14 cellular contexts compared by ENCODE assay signal in genomic region chr12:12527820-12528296, GRCh38. TPM values are rescaled to one million over a fixed set of nuclear protein-coding genes. Genes with fewer than 3 reads are reported as not detected.
DNase-seq lines count a peak whose midpoint lies in the region; ATAC-seq and TF ChIP-seq lines count a peak whose summit lies in the region.
"Had no signal": no experiment of that assay in that cellular context is flagged by ENCODE, and none has a peak within 500 bp of the region (broad histone marks: within the 10 kb centered on the region; RNA-seq: fewer than 3 reads in every experiment).

No MANE protein-coding gene starts in this region.

- H3K36me3 ChIP-seq in CD4-positive, CD25-positive, alpha-beta regulatory T cell (ENCODE audit: control insufficient read depth, insufficient read depth, low read length): peaks cover 7% of the 10 kb centered on the region
- H3K36me3 ChIP-seq in lung (ENCODE audit: control insufficient read depth in 2 of 2, insufficient read depth in 2 of 2, low read length in 2 of 2): no peaks in the 10 kb centered on the region
- H3K36me3 ChIP-seq: esophagus squamous epithelium had no signal

- no peak for TF ChIP-seq CTCF in GM12865 (IDR thresholded peaks at IDR 0.05; ENCODE audit: insufficient read depth, low read depth, low read length, missing control alignments)
- no peak for TF ChIP-seq CTCF in lung (IDR thresholded peaks at IDR 0.05; ENCODE audit: control extremely low read depth, extremely low read depth)

- H3K4me3 Mint-ChIP-seq in CD4-positive, CD25-positive, alpha-beta regulatory T cell: peak overlapping the region; percentile 39 to 92 (median 82)

- peak overlapping the region; percentile 93 to 100 (median 97) for H3K27ac Mint-ChIP-seq in CD4-positive, CD25-positive, alpha-beta regulatory T cell
- peak overlapping the region; percentile 66 to 85 for H3K27ac Mint-ChIP-seq in activated naive CD4-positive, alpha-beta T cell treated with anti-CD3 and anti-CD28 coated beads, Interleukin-2, amount 50 U/mL, for 72 hours

- DNase-seq in CD4-positive, CD25-positive, alpha-beta regulatory T cell: peak; percentile 7 to 90 (median 44)
- DNase-seq in GM12865 (ENCODE audit: low read depth) (peak; percentile 9), lung (ENCODE audit: low spot score) (no peak), NCI-H1417 treated with DMSO at 0.1 percent for 48 hours (lab: John Stamatoyannopoulos, UW) (no peak), DMS114 treated with DMSO at 0.1 percent for 48 hours (lab: John Stamatoyannopoulos, UW; ENCODE audit: unreplicated experiment) (no peak), cerebellum (ENCODE audit: low spot score) (no peak), cardiac septum (ENCODE audit: low spot score) (no peak)
- no peak for DNase-seq in activated naive CD4-positive, alpha-beta T cell treated with anti-CD3 and anti-CD28 coated beads, Interleukin-2, amount 50 U/mL, for 72 hours (ENCODE audit: low spot score in 2 of 2)
- DNase-seq: cerebellar nuclear complex, esophagus squamous epithelium, NCI-H2171 treated with DMSO at 0.1 percent for 48 hours had no signal

- H3K9me3 ChIP-seq in CD4-positive, CD25-positive, alpha-beta regulatory T cell (ENCODE audit: control insufficient read depth in 2 of 2, low read length in 2 of 2): no peaks in the 10 kb centered on the region
- H3K9me3 ChIP-seq in lung (ENCODE audit: control insufficient read depth in 2 of 2, insufficient read depth in 1 of 2, low read length in 1 of 2): no peaks in the 10 kb centered on the region
- H3K9me3 ChIP-seq: esophagus squamous epithelium had no signal

- peaks cover 0 to 5% (median 0%) of the 10 kb centered on the region in 7 donors for H3K9me3 Mint-ChIP-seq in CD4-positive, CD25-positive, alpha-beta regulatory T cell
- H3K9me3 Mint-ChIP-seq in activated naive CD4-positive, alpha-beta T cell treated with anti-CD3 and anti-CD28 coated beads, Interleukin-2, amount 50 U/mL, for 72 hours: no peaks in the 10 kb centered on the region

- no peaks in the 10 kb centered on the region for H3K27me3 ChIP-seq in CD4-positive, CD25-positive, alpha-beta regulatory T cell (ENCODE audit: control insufficient read depth, insufficient read depth, low read length)
- no peaks in the 10 kb centered on the region for H3K27me3 ChIP-seq in lung (ENCODE audit: control insufficient read depth, insufficient read depth)
- H3K27me3 ChIP-seq: esophagus squamous epithelium had no signal

- WGBS in lung, 2 donors: 81 to 94% methylated on average over 5 of the region's 5 CpGs

- H3K4me1 ChIP-seq in CD4-positive, CD25-positive, alpha-beta regulatory T cell (ENCODE audit: control insufficient read depth, insufficient read depth, low read length, poor library complexity, severe bottlenecking): peaks cover 58% of the 10 kb centered on the region
- peaks cover 0 to 13% of the 10 kb centered on the region in 2 donors for H3K4me1 ChIP-seq in lung (ENCODE audit: control insufficient read depth in 2 of 2, insufficient read depth in 2 of 2, low read length in 2 of 2)

- intact Hi-C loops in cardiac septum (cut with DNase I): no loop called here

- no peaks in the 10 kb centered on the region for H3K27me3 Mint-ChIP-seq in CD4-positive, CD25-positive, alpha-beta regulatory T cell

- H3K4me1 Mint-ChIP-seq in CD4-positive, CD25-positive, alpha-beta regulatory T cell: peaks cover 38 to 79% (median 55%) of the 10 kb centered on the region in 4 donors

- H3K36me3 Mint-ChIP-seq in CD4-positive, CD25-positive, alpha-beta regulatory T cell: peaks cover 20% of the 10 kb centered on the region
- H3K36me3 Mint-ChIP-seq in activated naive CD4-positive, alpha-beta T cell treated with anti-CD3 and anti-CD28 coated beads, Interleukin-2, amount 50 U/mL, for 72 hours: peaks cover 4 to 9% of the 10 kb centered on the region in 2 donors

- H3K27ac ChIP-seq in CD4-positive, CD25-positive, alpha-beta regulatory T cell (ENCODE audit: insufficient read depth, low read length, poor library complexity, severe bottlenecking): peak overlapping the region; percentile 79
- H3K27ac ChIP-seq in lung (ENCODE audit: low read depth in 1 of 2, low read length in 1 of 2): no peak overlapping the region
- H3K27ac ChIP-seq: esophagus squamous epithelium, HL-60 had no signal

- peak overlapping the region; percentile 75 for H3K4me3 ChIP-seq in CD4-positive, CD25-positive, alpha-beta regulatory T cell (ENCODE audit: low read depth, low read length)
- no peak overlapping the region for H3K4me3 ChIP-seq in GM12865 (ENCODE audit: low read depth, low read length)
- H3K4me3 ChIP-seq in lung: no peak overlapping the region
- H3K4me3 ChIP-seq: esophagus squamous epithelium had no signal

- peak; percentile 82 to 87 for ATAC-seq in CD4-positive, CD25-positive, alpha-beta regulatory T cell (ENCODE audit: low read depth in 2 of 2)
- ATAC-seq in activated naive CD4-positive, alpha-beta T cell treated with anti-CD3 and anti-CD28 coated beads, Interleukin-2, amount 50 U/mL, for 72 hours: peak; percentile 35 to 52
- peak; percentile 34 for ATAC-seq in lung (ENCODE audit: insufficient read depth, low FRiP score)
- ATAC-seq: Panc1, sciatic nerve had no signal

RNA-seq across cellular contexts. Expression of gene DUSP16, which starts 34.8 kb away (rescaled TPM):
- total RNA-seq in CD4-positive, CD25-positive, alpha-beta regulatory T cell: 108 TPM
- 10 to 100 TPM; 29.4 to 40.7 (median 30.2) TPM for polyA plus RNA-seq in CD4-positive, CD25-positive, alpha-beta regulatory T cell
- total RNA-seq in activated naive CD4-positive, alpha-beta T cell treated with anti-CD3 and anti-CD28 coated beads, Interleukin-2, amount 50 U/mL, for 72 hours: 10 to 100 TPM; 37.4 to 64.8 TPM
- total RNA-seq in lung (10 to 100 TPM; 27.6 to 40.0 TPM), cerebellum (15.9 TPM), cardiac septum (24.5 TPM)
- polyA plus RNA-seq in lung: 10 to 100 TPM; 11.1 to 24.1 TPM

Comparison
In these comparisons a context has a peak if more than half of its experiments do, and no peak if none do; other contexts are left out.
1. ATAC-seq: peak in every context shown above with its lines; median percentile 84 in CD4-positive, CD25-positive, alpha-beta regulatory T cell; 44 in activated naive CD4-positive, alpha-beta T cell treated with anti-CD3 and anti-CD28 coated beads, Interleukin-2, amount 50 U/mL, for 72 hours; 34 in lung.
2. DNase-seq: peak in CD4-positive, CD25-positive, alpha-beta regulatory T cell (3 of 3) and GM12865 (single experiment); none in activated naive CD4-positive, alpha-beta T cell treated with anti-CD3 and anti-CD28 coated beads, Interleukin-2, amount 50 U/mL, for 72 hours (0 of 2), lung (single experiment), NCI-H1417 treated with DMSO at 0.1 percent for 48 hours (single experiment), DMS114 treated with DMSO at 0.1 percent for 48 hours (single experiment), cerebellum (single experiment) and cardiac septum (single experiment).